Comparison of ENCODE assay signal across 14 cellular contexts in the genomic region with DNA sequence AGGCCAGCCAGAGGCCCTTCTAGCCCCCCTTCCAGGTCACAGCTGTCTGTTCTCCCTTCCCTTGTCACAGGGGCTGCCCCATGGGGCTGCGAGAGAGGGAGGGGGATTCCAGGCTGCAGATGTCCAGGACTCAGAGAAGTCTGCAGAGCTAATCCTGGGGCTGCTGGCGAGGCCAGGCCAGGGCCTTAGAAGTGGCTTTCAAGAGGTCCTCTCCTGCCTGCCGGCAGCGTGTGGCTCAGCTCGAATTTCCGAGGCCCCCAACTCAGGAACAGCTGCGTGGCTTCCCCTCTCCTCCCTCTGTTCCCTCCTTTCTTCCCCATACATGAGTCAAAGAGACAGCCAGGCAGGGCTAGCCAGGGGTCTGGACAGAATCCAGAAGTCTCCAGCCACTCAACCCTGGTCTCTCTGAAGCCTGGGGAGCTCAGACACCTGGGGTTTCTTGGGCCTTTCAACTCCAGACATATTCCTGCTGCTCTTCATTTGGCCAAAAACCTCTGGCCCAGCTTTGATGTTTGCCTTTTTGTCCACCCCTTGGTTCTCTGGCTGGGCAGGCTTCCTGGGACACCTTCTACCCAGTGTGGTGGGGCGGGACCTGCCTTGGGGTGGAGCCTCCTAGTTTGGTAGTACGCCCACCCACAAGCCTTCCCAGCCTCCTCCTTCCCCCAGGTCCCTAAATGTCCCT. TPM values are rescaled to one million over a fixed set of nuclear protein-coding genes. Genes with fewer than 3 reads are reported as not detected.
DNase-seq lines count a peak whose midpoint lies in the region; ATAC-seq and TF ChIP-seq lines count a peak whose summit lies in the region.
"Had no signal": no experiment of that assay in that cellular context is flagged by ENCODE, and none has a peak within 500 bp of the region (broad histone marks: within the 10 kb centered on the region; RNA-seq: fewer than 3 reads in every experiment).

No MANE protein-coding gene starts in this region.

- H3K9ac ChIP-seq in endodermal cell (ENCODE audit: extremely low read depth, low read length, poor library complexity, severe bottlenecking) = no peak overlapping the region

- H3K27ac Mint-ChIP-seq in endodermal cell = no peak overlapping the region
- H3K27ac Mint-ChIP-seq: activated CD4-positive, alpha-beta memory T cell treated with anti-CD3 and anti-CD28 coated beads for 36 hours; activated naive CD8-positive, alpha-beta T cell treated with anti-CD3 and anti-CD28 coated beads for 36 hours; B cell had no signal

- no peaks in the 10 kb centered on the region for H3K9me3 ChIP-seq in AG04450 (ENCODE audit: control insufficient read depth, insufficient read depth, low read length)
- no peaks in the 10 kb centered on the region for H3K9me3 ChIP-seq in endodermal cell (ENCODE audit: control insufficient read depth, low read length)

- no peak overlapping the region for H3K4me3 Mint-ChIP-seq in endodermal cell
- H3K4me3 Mint-ChIP-seq: activated CD4-positive, alpha-beta memory T cell treated with anti-CD3 and anti-CD28 coated beads for 36 hours; activated naive CD8-positive, alpha-beta T cell treated with anti-CD3 and anti-CD28 coated beads for 36 hours; B cell had no signal

- peak overlapping the region; percentile 70 for H3K27ac ChIP-seq in AG04450 (ENCODE audit: low read depth, low read length)
- H3K27ac ChIP-seq in endodermal cell (ENCODE audit: low read depth, low read length) = no peak overlapping the region
- H3K27ac ChIP-seq: epithelial cell of prostate had no signal

- POLR2A ChIA-PET in AG04450 (lab: Yijun Ruan, JAX) = interaction anchor here (1.0 to 1.4 kb wide), 3 partner anchors 39 to 76 kb away, joined by 3 to 6 read pairs (median 4); no protein-coding TSS in a partner anchor

- H3K27me3 ChIP-seq in AG04450 (ENCODE audit: control insufficient read depth, insufficient read depth, low read length) (peaks cover 3% of the 10 kb centered on the region), endodermal cell (ENCODE audit: control insufficient read depth, insufficient read depth, low read length, poor library complexity, severe bottlenecking) (no peaks in the 10 kb centered on the region)

- H3K27me3 Mint-ChIP-seq in endodermal cell (ENCODE audit: insufficient read depth) = peaks cover 12% of the 10 kb centered on the region
- H3K27me3 Mint-ChIP-seq: activated CD4-positive, alpha-beta memory T cell treated with anti-CD3 and anti-CD28 coated beads for 36 hours; activated naive CD8-positive, alpha-beta T cell treated with anti-CD3 and anti-CD28 coated beads for 36 hours had no signal

- CTCF ChIA-PET in AG04450 (lab: Charles Lee) = interaction anchor here (2.0 kb wide), 1 partner anchor 116 kb away, joined by 5 read pairs; no protein-coding TSS in a partner anchor

- peak; percentile 45 for DNase-seq in AG04450 (ENCODE audit: low read depth, low spot score)
- peak; percentile 59 for DNase-seq in endodermal cell
- DNase-seq in myocyte (ENCODE audit: low read depth) = peak; percentile 92
- DNase-seq: activated CD4-positive, alpha-beta memory T cell treated with anti-CD3 and anti-CD28 coated beads for 36 hours; activated naive CD8-positive, alpha-beta T cell treated with anti-CD3 and anti-CD28 coated beads for 36 hours; NCI-H2029 had no signal

- H3K4me3 ChIP-seq in AG04450 (ENCODE audit: low read depth, low read length) = no peak overlapping the region
- H3K4me3 ChIP-seq in endodermal cell (ENCODE audit: low read length) = no peak overlapping the region
- H3K4me3 ChIP-seq: skin epidermis had no signal

- H3K9me3 Mint-ChIP-seq in endodermal cell = no peaks in the 10 kb centered on the region
- H3K9me3 Mint-ChIP-seq: activated CD4-positive, alpha-beta memory T cell treated with anti-CD3 and anti-CD28 coated beads for 36 hours; activated naive CD8-positive, alpha-beta T cell treated with anti-CD3 and anti-CD28 coated beads for 36 hours had no signal

- 81 to 89% methylated on average over 4 to 9 of the region's 9 CpGs for WGBS in endodermal cell (ENCODE audit: insufficient coverage in 1 of 2, insufficient read length in 1 of 2), 2 experiments

- TF ChIP-seq CTCF in AG04450 (IDR thresholded peaks at IDR 0.05; ENCODE audit: low read depth, low read length) = no peak
- no peak for TF ChIP-seq CTCF in endodermal cell (conservative IDR thresholded peaks at IDR 0.05)

- peak; percentile 50 for ATAC-seq in HG03432 (IDR thresholded peaks at IDR 0.05; ENCODE audit: unreplicated experiment)
- ATAC-seq in HG03025 (IDR thresholded peaks at IDR 0.05; ENCODE audit: low FRiP score, unreplicated experiment) = no peak
- no peak for ATAC-seq in GM19351 (IDR thresholded peaks at IDR 0.05; ENCODE audit: unreplicated experiment)
- no peak for ATAC-seq in GM21390 (IDR thresholded peaks at IDR 0.05; ENCODE audit: unreplicated experiment)
- ATAC-seq in HG03457 (IDR thresholded peaks at IDR 0.05; ENCODE audit: unreplicated experiment) = no peak

- H3K36me3 ChIP-seq in endodermal cell (ENCODE audit: control insufficient read depth, insufficient read depth, low read length) = no peaks in the 10 kb centered on the region

- H3K36me3 Mint-ChIP-seq in endodermal cell (ENCODE audit: low read depth) = no peaks in the 10 kb centered on the region
- H3K36me3 Mint-ChIP-seq: activated CD4-positive, alpha-beta memory T cell treated with anti-CD3 and anti-CD28 coated beads for 36 hours; activated naive CD8-positive, alpha-beta T cell treated with anti-CD3 and anti-CD28 coated beads for 36 hours had no signal

- H3K4me1 Mint-ChIP-seq in endodermal cell = peaks cover 1% of the 10 kb centered on the region
- H3K4me1 Mint-ChIP-seq: activated naive CD8-positive, alpha-beta T cell treated with anti-CD3 and anti-CD28 coated beads for 36 hours; B cell had no signal

- no peaks in the 10 kb centered on the region for H3K4me1 ChIP-seq in endodermal cell (ENCODE audit: control insufficient read depth, insufficient read depth, low read length)

RNA-seq across cellular contexts. Expression of a gene that starts 21.8 kb away (rescaled TPM):
- polyA plus RNA-seq in AG04450 (2011; rRNA removed) = 1.1 and 1.4 TPM in 2 replicates
- polyA minus RNA-seq in AG04450 (2011; rRNA and poly(A)+ RNA removed) = 0.23 and 0.61 TPM in 2 replicates
- total RNA-seq in endodermal cell (under 1 TPM; 0.22 to 0.62 TPM), myocyte (0.31 and 0.62 TPM in 2 replicates)
- 1.7 TPM for polyA plus RNA-seq in endodermal cell (2013, experiment 1 of 2)
- polyA plus RNA-seq in endodermal cell (2013, experiment 2 of 2) = 1.9 TPM
- 0.42 TPM for polyA plus RNA-seq in myocyte (2012)

RNA-seq across cellular contexts. Expression of a gene that starts 45.1 kb away (rescaled TPM):
- polyA plus RNA-seq in AG04450 (2011; rRNA removed) = 37.4 and 46.0 TPM in 2 replicates
- 53.8 and 66.8 TPM in 2 replicates for polyA minus RNA-seq in AG04450 (2011; rRNA and poly(A)+ RNA removed)
- 10 to 100 TPM in 1 of 2 donors, 1 to 10 TPM in 1; 7.6 to 10.7 TPM for total RNA-seq in endodermal cell
- polyA plus RNA-seq in endodermal cell (2013, experiment 1 of 2) = 11.2 TPM
- 11.5 TPM for polyA plus RNA-seq in endodermal cell (2013, experiment 2 of 2)
- 14.1 and 21.1 TPM in 2 replicates for total RNA-seq in myocyte
- polyA plus RNA-seq in myocyte (2012) = 14.4 TPM
